ENCODE assay signal across 16 cellular contexts in genomic region chr9:116933251-116933650, GRCh38.
A peak's percentile ranks its signal among the peaks of the same experiment; 100 is the strongest.
DNase-seq lines count a peak whose midpoint lies in the region; ATAC-seq and TF ChIP-seq lines count a peak whose summit lies in the region.
"Had no signal": no experiment of that assay in that cellular context is flagged by ENCODE, and none has a peak within 500 bp of the region (broad histone marks: within the 10 kb centered on the region; RNA-seq: fewer than 3 reads in every experiment).

No MANE protein-coding gene starts in this region.

- DNase-seq in G401 (ENCODE audit: low spot score) = peak; percentile 48
- DNase-seq in NCI-H2171 treated with DMSO at 0.1 percent for 48 hours (lab: John Stamatoyannopoulos, UW) = peak; percentile 90
- DNase-seq in breast epithelium (ENCODE audit: low spot score in 2 of 2) = no peak
- peak; percentile 72 to 83 for DNase-seq in foreskin keratinocyte
- DNase-seq in tibial nerve (ENCODE audit: low spot score in 2 of 2) = no peak
- no peak for DNase-seq in NCI-H446 treated with DMSO at 0.1 percent for 48 hours (lab: John Stamatoyannopoulos, UW)
- DNase-seq: HFFc6, Kasumi-1, NCI-H2029, NCI-H226, NCI-H748 treated with DMSO at 0.1 percent for 48 hours, PC-9, SW 1271 had no signal

- H3K36me3 ChIP-seq in breast epithelium (no peaks in the 10 kb centered on the region), tibial nerve (no peaks in the 10 kb centered on the region)

- 68 to 78% methylated on average over 2 of the region's 2 CpGs for WGBS in tibial nerve, 2 donors

- peak; percentile 84 for ATAC-seq in foreskin keratinocyte
- no peak for ATAC-seq in HG02588 (IDR thresholded peaks at IDR 0.05; ENCODE audit: unreplicated experiment)
- ATAC-seq in GM18873 (IDR thresholded peaks at IDR 0.05; ENCODE audit: low FRiP score, unreplicated experiment) = no peak

- no peak for TF ChIP-seq CTCF in breast epithelium (IDR thresholded peaks at IDR 0.05)
- TF ChIP-seq CTCF in foreskin keratinocyte (conservative IDR thresholded peaks at IDR 0.05) = peak; percentile 10
- TF ChIP-seq CTCF in tibial nerve (IDR thresholded peaks at IDR 0.05) = no peak

- no peaks in the 10 kb centered on the region for H3K27me3 ChIP-seq in breast epithelium
- no peaks in the 10 kb centered on the region for H3K27me3 ChIP-seq in foreskin keratinocyte
- no peaks in the 10 kb centered on the region for H3K27me3 ChIP-seq in tibial nerve

- H3K4me1 ChIP-seq in breast epithelium (no peaks in the 10 kb centered on the region), foreskin keratinocyte (peaks cover 4% of the 10 kb centered on the region), tibial nerve (no peaks in the 10 kb centered on the region)

- in situ Hi-C loops in G401 (cut with HindIII; ENCODE audit: low sequenced_read_pairs) = no loop called here

- H3K4me3 ChIP-seq in breast epithelium = no peak overlapping the region
- H3K4me3 ChIP-seq in tibial nerve = no peak overlapping the region
- H3K4me3 ChIP-seq: PC-9 had no signal

- H3K27ac ChIP-seq in breast epithelium = peak overlapping the region; percentile 40 to 52
- H3K27ac ChIP-seq in foreskin keratinocyte = peak overlapping the region; percentile 27
- no peak overlapping the region for H3K27ac ChIP-seq in tibial nerve
- H3K27ac ChIP-seq: C4-2B, PC-9 had no signal

- intact Hi-C loops in breast epithelium (cut with DNase I; ENCODE audit: low total_unique reads) = no loop called here

- H3K9me3 ChIP-seq in breast epithelium (no peaks in the 10 kb centered on the region), tibial nerve (no peaks in the 10 kb centered on the region)

- TF ChIP-seq EP300 in tibial nerve (IDR thresholded peaks at IDR 0.05) = no peak

- TF ChIP-seq POLR2A in breast epithelium (IDR thresholded peaks at IDR 0.05) (no peak), tibial nerve (IDR thresholded peaks at IDR 0.05) (no peak)

Comparison
In these comparisons a context has a peak if more than half of its experiments do, and no peak if none do; other contexts are left out.
1. DNase-seq: peak in G401 (single experiment), NCI-H2171 treated with DMSO at 0.1 percent for 48 hours (single experiment) and foreskin keratinocyte (2 of 2); none in breast epithelium (0 of 2), tibial nerve (0 of 2) and NCI-H446 treated with DMSO at 0.1 percent for 48 hours (single experiment).
2. H3K27ac ChIP-seq: peak in breast epithelium (2 of 2) and foreskin keratinocyte (single experiment); none in tibial nerve (0 of 4).